Comparison of ENCODE assay signal across 9 cellular contexts in the genomic region with DNA sequence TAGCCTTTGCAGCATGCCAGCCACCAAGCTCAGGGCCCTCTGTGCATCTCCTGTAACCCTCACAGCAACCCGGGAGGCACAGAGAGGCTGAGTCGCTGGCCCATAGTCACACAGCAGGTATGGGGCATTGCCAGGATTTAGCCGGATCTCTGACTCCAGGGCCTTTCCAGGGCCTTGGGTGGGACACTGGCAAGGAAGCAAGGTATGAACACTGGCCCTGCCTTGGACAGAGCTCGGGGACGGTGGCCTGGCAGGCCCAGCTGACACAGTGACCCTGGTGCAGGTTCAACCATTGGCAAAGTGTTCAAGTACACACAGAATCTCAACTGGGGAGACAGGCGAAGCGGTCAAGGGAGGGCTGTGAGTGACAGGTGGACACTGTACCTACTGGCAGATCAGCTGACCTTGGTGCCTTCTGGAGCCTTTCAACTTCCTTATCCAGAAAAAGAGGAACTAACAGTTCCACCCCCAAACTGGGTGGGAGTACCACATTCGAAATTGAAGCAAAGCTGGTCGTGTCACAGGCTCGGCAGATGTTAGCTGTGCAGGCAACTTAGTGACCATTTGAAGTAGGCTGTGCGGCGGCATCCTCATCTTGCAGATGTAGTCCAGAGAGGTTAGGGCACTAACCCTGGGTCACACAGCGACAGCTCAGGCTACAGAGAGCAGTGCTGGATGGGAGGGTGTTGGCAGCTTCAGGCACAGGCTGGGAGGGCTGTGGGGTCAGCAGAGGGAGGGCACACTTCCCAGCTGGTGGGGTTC.
DNase-seq lines count a peak whose midpoint lies in the region; ATAC-seq and TF ChIP-seq lines count a peak whose summit lies in the region.
"Had no signal": no experiment of that assay in that cellular context is flagged by ENCODE, and none has a peak within 500 bp of the region (broad histone marks: within the 10 kb centered on the region; RNA-seq: fewer than 3 reads in every experiment).

No MANE protein-coding gene starts in this region.

- H3K4me1 Mint-ChIP-seq in CD4-positive, CD25-positive, alpha-beta regulatory T cell: peaks cover 0 to 85% (median 30%) of the 10 kb centered on the region in 4 donors
- H3K4me1 Mint-ChIP-seq in central memory CD8-positive, alpha-beta T cell: peaks cover 53% of the 10 kb centered on the region
- H3K4me1 Mint-ChIP-seq in nephron: peaks cover 85% of the 10 kb centered on the region

- H3K9ac ChIP-seq in NT2/D1 (ENCODE audit: insufficient read length, low read depth): peak overlapping the region; percentile 34

- peak overlapping the region; percentile 33 for H3K27ac ChIP-seq in CD4-positive, CD25-positive, alpha-beta regulatory T cell (ENCODE audit: insufficient read depth, low read length, poor library complexity, severe bottlenecking)

- no peaks in the 10 kb centered on the region for H3K9me3 Mint-ChIP-seq in CD4-positive, CD25-positive, alpha-beta regulatory T cell
- H3K9me3 Mint-ChIP-seq in central memory CD8-positive, alpha-beta T cell: no peaks in the 10 kb centered on the region
- no peaks in the 10 kb centered on the region for H3K9me3 Mint-ChIP-seq in nephron
- H3K9me3 Mint-ChIP-seq: GM23338 had no signal

- peaks cover 2% of the 10 kb centered on the region for H3K36me3 ChIP-seq in CD4-positive, CD25-positive, alpha-beta regulatory T cell (ENCODE audit: control insufficient read depth, insufficient read depth, low read length)
- H3K36me3 ChIP-seq in NT2/D1 (ENCODE audit: insufficient read depth, insufficient read length, low read length): peaks cover 25% of the 10 kb centered on the region

- ATAC-seq in CD4-positive, CD25-positive, alpha-beta regulatory T cell (ENCODE audit: low read depth in 2 of 2): no peak
- ATAC-seq in central memory CD8-positive, alpha-beta T cell (replicated peaks; ENCODE audit: extremely low read depth, poor library complexity, severe bottlenecking): no peak
- ATAC-seq in HG02981 (IDR thresholded peaks at IDR 0.05; ENCODE audit: unreplicated experiment): no peak
- no peak for ATAC-seq in GM18519 (IDR thresholded peaks at IDR 0.05; ENCODE audit: low FRiP score, unreplicated experiment)
- no peak for ATAC-seq in HG02870 (IDR thresholded peaks at IDR 0.05; ENCODE audit: unreplicated experiment)
- ATAC-seq: GM23338 had no signal

- H3K4me3 Mint-ChIP-seq in CD4-positive, CD25-positive, alpha-beta regulatory T cell: no peak overlapping the region
- no peak overlapping the region for H3K4me3 Mint-ChIP-seq in central memory CD8-positive, alpha-beta T cell
- H3K4me3 Mint-ChIP-seq in nephron: no peak overlapping the region
- H3K4me3 Mint-ChIP-seq: GM23338 had no signal

- peak overlapping the region; percentile 40 to 91 (median 58) for H3K27ac Mint-ChIP-seq in CD4-positive, CD25-positive, alpha-beta regulatory T cell
- H3K27ac Mint-ChIP-seq in central memory CD8-positive, alpha-beta T cell (ENCODE audit: low read depth): peak overlapping the region; percentile 73
- peak overlapping the region in 2 of 3 experiments; percentile 87 to 98 for H3K27ac Mint-ChIP-seq in nephron

- H3K4me1 ChIP-seq in CD4-positive, CD25-positive, alpha-beta regulatory T cell (ENCODE audit: control insufficient read depth, insufficient read depth, low read length, poor library complexity, severe bottlenecking): peaks cover 69% of the 10 kb centered on the region
- H3K4me1 ChIP-seq in NT2/D1 (ENCODE audit: insufficient read depth, insufficient read length): peaks cover 71% of the 10 kb centered on the region

- no peaks in the 10 kb centered on the region for H3K27me3 Mint-ChIP-seq in CD4-positive, CD25-positive, alpha-beta regulatory T cell
- H3K27me3 Mint-ChIP-seq in central memory CD8-positive, alpha-beta T cell: no peaks in the 10 kb centered on the region
- H3K27me3 Mint-ChIP-seq in nephron (ENCODE audit: low read depth): peaks cover 3% of the 10 kb centered on the region

- no peaks in the 10 kb centered on the region for H3K9me3 ChIP-seq in CD4-positive, CD25-positive, alpha-beta regulatory T cell (ENCODE audit: control insufficient read depth in 2 of 2, low read length in 2 of 2)
- H3K9me3 ChIP-seq in NT2/D1 (ENCODE audit: insufficient read depth, low read length): no peaks in the 10 kb centered on the region

- TF ChIP-seq CTCF in nephron (IDR thresholded peaks at IDR 0.05; ENCODE audit: unreplicated experiment in 3 of 3): no peak

- H3K27me3 ChIP-seq in CD4-positive, CD25-positive, alpha-beta regulatory T cell (ENCODE audit: control insufficient read depth, insufficient read depth, low read length): no peaks in the 10 kb centered on the region
- no peaks in the 10 kb centered on the region for H3K27me3 ChIP-seq in NT2/D1 (ENCODE audit: insufficient read depth, insufficient read length)

- H3K4me3 ChIP-seq in CD4-positive, CD25-positive, alpha-beta regulatory T cell (ENCODE audit: low read depth, low read length): no peak overlapping the region
- no peak overlapping the region for H3K4me3 ChIP-seq in NT2/D1 (ENCODE audit: insufficient read length, low read depth)
- H3K4me3 ChIP-seq: GM23338 had no signal

- no peak for DNase-seq in CD4-positive, CD25-positive, alpha-beta regulatory T cell
- DNase-seq in NT2/D1 (ENCODE audit: low read depth, low spot score) (no peak), amniotic stem cell (lab: John Stamatoyannopoulos, UW) (no peak)
- DNase-seq in central memory CD8-positive, alpha-beta T cell (ENCODE audit: low spot score in 2 of 2): no peak

- H3K36me3 Mint-ChIP-seq in CD4-positive, CD25-positive, alpha-beta regulatory T cell: no peaks in the 10 kb centered on the region
- peaks cover 10% of the 10 kb centered on the region for H3K36me3 Mint-ChIP-seq in central memory CD8-positive, alpha-beta T cell (ENCODE audit: insufficient read depth)
- no peaks in the 10 kb centered on the region for H3K36me3 Mint-ChIP-seq in nephron (ENCODE audit: low read depth)
